15 cellular contexts compared by ENCODE assay signal in genomic region chr3:171650193-171650592, GRCh38.
"Had no signal": no experiment of that assay in that cellular context is flagged by ENCODE, and none has a peak within 500 bp of the region (broad histone marks: within the 10 kb centered on the region; RNA-seq: fewer than 3 reads in every experiment).

No MANE protein-coding gene starts in this region.

- H3K4me3 Mint-ChIP-seq: activated CD4-positive, alpha-beta T cell treated with anti-CD3 and anti-CD28 coated beads, Interleukin-2, amount 10 ng/mL, durations not matched to agents 24 days and 14 days; activated CD8-positive, alpha-beta T cell treated with anti-CD3 and anti-CD28 coated beads, Interleukin-2, amount 10 ng/mL, durations not matched to agents 7 days and 5 days; activated naive CD4-positive, alpha-beta T cell treated with anti-CD3 and anti-CD28 coated beads for 36 hours; activated T-cell treated with anti-CD3 and anti-CD28 coated beads, Interleukin-2, amount 50 U/mL, for 4 hours; brain; central memory CD8-positive, alpha-beta T cell had no signal

- H3K4me1 ChIP-seq: colonic mucosa had no signal

- DNase-seq: activated CD4-positive, alpha-beta T cell treated with anti-CD3 and anti-CD28 coated beads, Interleukin-2, amount 10 ng/mL, durations not matched to agents 24 days and 14 days; activated CD8-positive, alpha-beta T cell treated with anti-CD3 and anti-CD28 coated beads, Interleukin-2, amount 10 ng/mL, durations not matched to agents 7 days and 5 days; activated naive CD4-positive, alpha-beta T cell treated with anti-CD3 and anti-CD28 coated beads for 36 hours; activated T-cell treated with anti-CD3 and anti-CD28 coated beads, Interleukin-2, amount 50 U/mL, for 4 hours; colonic mucosa; foreskin melanocyte; stimulated activated CD4-positive, alpha-beta T cell treated with anti-CD3 and anti-CD28 coated beads, Interleukin-12 subunit alpha, Interleukin-12 subunit beta, amount 100 ng/mL, for 4 hours; stimulated activated CD4-positive, alpha-beta T cell treated with anti-CD3 and anti-CD28 coated beads, Interleukin-1b, Interleukin-23, amount 100 ng/mL, for 48 hours; stimulated activated CD8-positive, alpha-beta memory T cell treated with anti-CD3 and anti-CD28 coated beads, Interleukin-4, amount 100 ng/mL, for 48 hours; stimulated activated naive CD4-positive, alpha-beta T cell; T1000 had no signal

- H3K27me3 Mint-ChIP-seq: activated CD4-positive, alpha-beta T cell treated with anti-CD3 and anti-CD28 coated beads, Interleukin-2, amount 10 ng/mL, durations not matched to agents 24 days and 14 days; brain had no signal

- H3K9me3 ChIP-seq: colonic mucosa, ovary, tibial nerve had no signal

- H3K4me3 ChIP-seq: colonic mucosa, ovary, tibial nerve had no signal

- H3K36me3 ChIP-seq: colonic mucosa, ovary, tibial nerve had no signal

- ATAC-seq: activated CD8-positive, alpha-beta T cell treated with anti-CD3 and anti-CD28 coated beads, Interleukin-2, amount 10 ng/mL, durations not matched to agents 7 days and 5 days; activated T-cell treated with anti-CD3 and anti-CD28 coated beads, Interleukin-2, amount 50 U/mL, for 4 hours had no signal

- H3K4me1 Mint-ChIP-seq: activated CD4-positive, alpha-beta T cell treated with anti-CD3 and anti-CD28 coated beads, Interleukin-2, amount 10 ng/mL, durations not matched to agents 24 days and 14 days; central memory CD8-positive, alpha-beta T cell had no signal

- H3K27ac ChIP-seq: colonic mucosa had no signal

- H3K27ac Mint-ChIP-seq: activated CD4-positive, alpha-beta T cell treated with anti-CD3 and anti-CD28 coated beads, Interleukin-2, amount 10 ng/mL, durations not matched to agents 24 days and 14 days; activated CD8-positive, alpha-beta T cell treated with anti-CD3 and anti-CD28 coated beads, Interleukin-2, amount 10 ng/mL, durations not matched to agents 7 days and 5 days; activated naive CD4-positive, alpha-beta T cell treated with anti-CD3 and anti-CD28 coated beads for 36 hours had no signal

- H3K27me3 ChIP-seq: colonic mucosa, ovary, tibial nerve had no signal

- H3K9me3 Mint-ChIP-seq: activated CD4-positive, alpha-beta T cell treated with anti-CD3 and anti-CD28 coated beads, Interleukin-2, amount 10 ng/mL, durations not matched to agents 24 days and 14 days; activated naive CD4-positive, alpha-beta T cell treated with anti-CD3 and anti-CD28 coated beads for 36 hours; activated T-cell treated with anti-CD3 and anti-CD28 coated beads, Interleukin-2, amount 50 U/mL, for 4 hours; central memory CD8-positive, alpha-beta T cell had no signal
